In the genomic region with DNA sequence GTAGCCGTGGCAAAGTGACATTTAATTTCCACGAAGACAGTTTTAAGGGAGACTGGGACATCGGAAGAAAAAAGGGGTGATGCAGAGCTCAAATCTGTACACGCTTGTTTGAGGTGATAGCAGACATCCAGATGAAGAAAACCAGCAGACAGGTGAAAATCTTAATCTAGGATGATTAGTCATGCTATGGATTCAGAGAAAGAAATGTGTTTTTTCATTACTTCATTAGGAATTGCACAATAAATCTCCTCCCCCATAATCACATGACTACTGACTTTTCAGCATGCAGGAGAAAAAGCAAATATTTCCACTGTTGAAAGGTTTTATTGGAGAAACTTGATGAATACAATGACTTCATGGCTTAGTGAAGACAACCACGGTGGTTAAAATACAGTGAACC, we compare ENCODE assay signal across 14 cellular contexts. TPM values are rescaled to one million over a fixed set of nuclear protein-coding genes. Genes with fewer than 3 reads are reported as not detected.
DNase-seq lines count a peak whose midpoint lies in the region; ATAC-seq and TF ChIP-seq lines count a peak whose summit lies in the region.
"Had no signal": no experiment of that assay in that cellular context is flagged by ENCODE, and none has a peak within 500 bp of the region (broad histone marks: within the 10 kb centered on the region; RNA-seq: fewer than 3 reads in every experiment).

No MANE protein-coding gene starts in this region.

- H3K4me1 ChIP-seq in HCT116 (ENCODE audit: control insufficient read depth in 1 of 2, insufficient read depth in 2 of 2, low read length in 2 of 2), result peaks cover 11 to 25% of the 10 kb centered on the region in 2 experiments
- peaks cover 5 to 47% (median 38%) of the 10 kb centered on the region in 4 donors for H3K4me1 ChIP-seq in liver (ENCODE audit: control insufficient read depth in 4 of 4, insufficient read depth in 4 of 4, low read length in 3 of 4)
- peaks cover 14% of the 10 kb centered on the region for H3K4me1 ChIP-seq in effector memory CD4-positive, alpha-beta T cell (ENCODE audit: control insufficient read depth, insufficient read depth, low read length, poor library complexity, severe bottlenecking)
- H3K4me1 ChIP-seq in spleen, result peaks cover 19 to 67% (median 47%) of the 10 kb centered on the region in 6 donors

- no peak for TF ChIP-seq POLR2A in HCT116 (IDR thresholded peaks at IDR 0.05; ENCODE audit: borderline replicate concordance, extremely low read depth, insufficient read depth, insufficient read length)
- no peak for TF ChIP-seq POLR2A in spleen (IDR thresholded peaks at IDR 0.05)

- peak; percentile 51 for DNase-seq in AG20443 (ENCODE audit: low spot score)
- no peak for DNase-seq in HCT116 (ENCODE audit: low read depth, low spot score)
- peak; percentile 86 for DNase-seq in amniotic epithelial cell (ENCODE audit: low read depth)
- DNase-seq in effector memory CD4-positive, alpha-beta T cell, result no peak
- DNase-seq in NCI-H2107 (lab: John Stamatoyannopoulos, UW), result no peak
- DNase-seq in spleen, result no peak
- DNase-seq: activated CD4-positive, alpha-beta T cell treated with anti-CD3 and anti-CD28 coated beads for 36 hours; DMS53; esophagus squamous epithelium; mesendoderm; NCI-H1694 treated with DMSO at 0.1 percent for 48 hours; small intestine had no signal

- no peak overlapping the region for H2AFZ ChIP-seq in HCT116 (ENCODE audit: low read depth, low read length, poor library complexity, severe bottlenecking)

- peaks cover 12% of the 10 kb centered on the region; the same call in 1 of the 2 replicates for H4K20me1 ChIP-seq in HCT116 (ENCODE audit: insufficient read depth)

- WGBS in liver, result 48% methylated on average over 5 of the region's 5 CpGs
- 89 to 94% (median 93%) methylated on average over 5 of the region's 5 CpGs for WGBS in spleen, 5 donors

- ATAC-seq in HCT116 (no peak), HG03175 (IDR thresholded peaks at IDR 0.05; ENCODE audit: unreplicated experiment) (no peak)
- ATAC-seq: activated CD4-positive, alpha-beta T cell treated with anti-CD3 and anti-CD28 coated beads for 36 hours had no signal

- H3K27ac ChIP-seq in HCT116 (ENCODE audit: low read depth, low read length) (no peak overlapping the region), liver (ENCODE audit: low read depth in 1 of 2, low read length in 2 of 2) (peak overlapping the region; percentile 86 to 91), spleen (no peak overlapping the region)
- H3K27ac ChIP-seq in effector memory CD4-positive, alpha-beta T cell (ENCODE audit: insufficient read depth, low read length, poor library complexity, severe bottlenecking), result no peak overlapping the region

- intact Hi-C loops in HCT116 (cut with micrococcal nuclease) (no loop called here), spleen (cut with DNase I; ENCODE audit: low total_unique reads) (no loop called here)

- TSS peak; percentile 11 for BruUV-seq in HCT116 (replicated peaks; lab: Mats Ljungman, UMichigan)

- H3K27me3 ChIP-seq in HCT116 (ENCODE audit: insufficient read depth, low read length) (no peaks in the 10 kb centered on the region), liver (ENCODE audit: control insufficient read depth in 4 of 4, insufficient read depth in 4 of 4, low read length in 3 of 4) (no peaks in the 10 kb centered on the region), spleen (replicated peaks in 1 of 7) (no peaks in the 10 kb centered on the region)
- H3K27me3 ChIP-seq in effector memory CD4-positive, alpha-beta T cell (replicated peaks; ENCODE audit: control insufficient read depth, insufficient read depth, low read length, poor library complexity, severe bottlenecking), result no peaks in the 10 kb centered on the region
- H3K27me3 ChIP-seq: esophagus squamous epithelium had no signal

- peaks cover 98% of the 10 kb centered on the region for H3K79me2 ChIP-seq in HCT116 (ENCODE audit: insufficient read depth, low read length)

- TF ChIP-seq RAD21 in HCT116 (IDR thresholded peaks at IDR 0.05; ENCODE audit: low read depth) (no peak), liver (IDR thresholded peaks at IDR 0.05) (peak in 1 of 2 donors; percentile 18)

- CTCF ChIA-PET in HCT116 (lab: Charles Lee), result no interaction called here

- H3K36me3 ChIP-seq in HCT116 (ENCODE audit: control insufficient read depth in 1 of 2, insufficient read depth in 2 of 2, low read length in 2 of 2) (peaks cover 0 to 13% of the 10 kb centered on the region in 2 experiments; a peak in 1 of 4 replicates), liver (ENCODE audit: control insufficient read depth in 4 of 4, insufficient read depth in 3 of 4, low read depth in 1 of 4, low read length in 3 of 4) (no peaks in the 10 kb centered on the region), spleen (peaks cover 0 to 32% (median 0%) of the 10 kb centered on the region in 6 donors)
- H3K36me3 ChIP-seq in effector memory CD4-positive, alpha-beta T cell (ENCODE audit: control insufficient read depth, insufficient read depth, low read length), result no peaks in the 10 kb centered on the region

- TF ChIP-seq CTCF in HCT116 (IDR thresholded peaks at IDR 0.05 in 2 of 3, conservative IDR thresholded peaks at IDR 0.05 in 1 of 3; ENCODE audit: borderline replicate concordance in 1 of 3, insufficient read depth in 1 of 3, low read depth in 2 of 3, low read length in 2 of 3) (no peak), liver (IDR thresholded peaks at IDR 0.05; ENCODE audit: low read depth, low read length, missing input control) (no peak), spleen (IDR thresholded peaks at IDR 0.05 in 8 of 11, conservative IDR thresholded peaks at IDR 0.05 in 3 of 11) (no peak)

- RAD21 ChIA-PET in HCT116 (lab: Charles Lee; ENCODE audit: low non-redundant PET in 1 of 2, low total read pairs in 2 of 2, uncharacterized antibody in 2 of 2, unreplicated experiment in 2 of 2), result no interaction called here

- H3K9me3 ChIP-seq in HCT116 (ENCODE audit: control insufficient read depth in 1 of 2, insufficient read depth in 1 of 2, low read depth in 1 of 2, low read length in 2 of 2) (no peaks in the 10 kb centered on the region), liver (ENCODE audit: control insufficient read depth in 4 of 4, low read length in 3 of 4) (no peaks in the 10 kb centered on the region), spleen (no peaks in the 10 kb centered on the region)
- no peaks in the 10 kb centered on the region for H3K9me3 ChIP-seq in effector memory CD4-positive, alpha-beta T cell (ENCODE audit: control insufficient read depth, low read length)
- H3K9me3 ChIP-seq: esophagus squamous epithelium had no signal

- POLR2A ChIA-PET in HCT116 (lab: Charles Lee), result no interaction called here

- H3K9ac ChIP-seq in HCT116 (ENCODE audit: low read length) (peak overlapping the region; percentile 12; the same call in 1 of the 2 replicates), liver (ENCODE audit: low read depth in 1 of 2, low read length in 2 of 2) (peak overlapping the region in 1 of 2 donors; percentile 89)

- H3K4me2 ChIP-seq in HCT116 (ENCODE audit: low read length), result peak overlapping the region; percentile 92; the same call in 1 of the 2 replicates

- no peaks in the 10 kb centered on the region for H3K9me2 ChIP-seq in HCT116 (ENCODE audit: insufficient read depth)

- no peak overlapping the region for H3K4me3 ChIP-seq in HCT116 (replicated peaks in 1 of 2; ENCODE audit: low read depth in 1 of 2, low read length in 2 of 2)
- H3K4me3 ChIP-seq in liver (ENCODE audit: low read depth in 1 of 3, low read length in 3 of 3), result peak overlapping the region in 1 of 3 donors; percentile 28
- H3K4me3 ChIP-seq in effector memory CD4-positive, alpha-beta T cell (ENCODE audit: insufficient read depth, low read depth, low read length, poor library complexity, severe bottlenecking), result no peak overlapping the region
- no peak overlapping the region for H3K4me3 ChIP-seq in spleen

TF ChIP-seq in HCT116, 20 proteins besides CTCF, POLR2A, EP300 and RAD21 (continues in another document):
- TF ChIP-seq, protein P1, sequence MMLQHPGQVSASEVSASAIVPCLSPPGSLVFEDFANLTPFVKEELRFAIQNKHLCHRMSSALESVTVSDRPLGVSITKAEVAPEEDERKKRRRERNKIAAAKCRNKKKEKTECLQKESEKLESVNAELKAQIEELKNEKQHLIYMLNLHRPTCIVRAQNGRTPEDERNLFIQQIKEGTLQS (IDR thresholded peaks at IDR 0.05), result no peak
- TF ChIP-seq CBX3 (IDR thresholded peaks at IDR 0.05; ENCODE audit: low read depth) (no peak), TCF7L2 (IDR thresholded peaks at IDR 0.05; ENCODE audit: borderline replicate concordance, extremely low read depth, insufficient read depth, insufficient read length) (no peak), YY1 (IDR thresholded peaks at IDR 0.05; ENCODE audit: extremely low read depth, insufficient replicate concordance, low read depth, low read length) (no peak)

TF ChIP-seq in liver, 16 proteins besides CTCF, POLR2A, EP300 and RAD21 (continues in another document):
- TF ChIP-seq FOXA2 (IDR thresholded peaks at IDR 0.05) (no peak), GABPA (IDR thresholded peaks at IDR 0.05 in 1 of 2, conservative IDR thresholded peaks at IDR 0.05 in 1 of 2) (peak in 1 of 2 donors; percentile 70), YY1 (IDR thresholded peaks at IDR 0.05) (peak; percentile 67), SP1 (IDR thresholded peaks at IDR 0.05) (peak; percentile 55), EGR1 (IDR thresholded peaks at IDR 0.05; ENCODE audit: low read depth in 2 of 2) (peak; percentile 49 to 66), JUND (IDR thresholded peaks at IDR 0.05) (peak; percentile 51 to 67), HNF4A (conservative IDR thresholded peaks at IDR 0.05) (peak; percentile 39 to 57)
- TF ChIP-seq, protein P2, sequence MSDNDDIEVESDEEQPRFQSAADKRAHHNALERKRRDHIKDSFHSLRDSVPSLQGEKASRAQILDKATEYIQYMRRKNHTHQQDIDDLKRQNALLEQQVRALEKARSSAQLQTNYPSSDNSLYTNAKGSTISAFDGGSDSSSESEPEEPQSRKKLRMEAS (IDR thresholded peaks at IDR 0.05), result no peak

RNA-seq across cellular contexts. Expression of a gene that starts 2.5 kb away (rescaled TPM):
- 101 TPM for total RNA-seq in HCT116 (2021; ENCODE audit: unreplicated experiment)
- polyA plus RNA-seq in HCT116 (2012), result 75.0 and 99.5 TPM in 2 replicates
- total RNA-seq in liver, result 10 to 100 TPM; 21.9 to 44.3 TPM
- polyA plus RNA-seq in liver, result 100 to 1,000 TPM in 1 of 2 donors, 10 to 100 TPM in 1; 54.3 to 115 TPM
- total RNA-seq in spleen, result 10 to 100 TPM; 33.5 to 63.4 (median 44.7) TPM
- 10 to 100 TPM; 32.5 to 44.3 (median 36.9) TPM for polyA plus RNA-seq in spleen

RNA-seq across cellular contexts. Expression of a gene that starts 2.8 kb away (rescaled TPM):
- 132 TPM for total RNA-seq in HCT116 (2021; ENCODE audit: unreplicated experiment)
- polyA plus RNA-seq in HCT116 (2012), result 133 and 134 TPM in 2 replicates
- total RNA-seq in liver, result 10 to 100 TPM; 43.3 to 58.5 TPM
- 10 to 100 TPM; 32.7 to 38.0 TPM for polyA plus RNA-seq in liver
- 10 to 100 TPM; 52.7 to 93.8 (median 67.8) TPM for total RNA-seq in spleen
- polyA plus RNA-seq in spleen, result 10 to 100 TPM; 38.8 to 54.6 (median 47.1) TPM

Comparison
In these comparisons a context has a peak if more than half of its experiments do, and no peak if none do; other contexts are left out.
1. DNase-seq: peak in AG20443 (single experiment) and amniotic epithelial cell (single experiment); none in HCT116 (single experiment), effector memory CD4-positive, alpha-beta T cell (0 of 3), NCI-H2107 (single experiment) and spleen (single experiment).
2. H3K27ac ChIP-seq: peak in liver (2 of 2); none in HCT116 (single experiment), effector memory CD4-positive, alpha-beta T cell (single experiment) and spleen (0 of 8).